ENCODE assay signal across 19 cellular contexts in the genomic region with DNA sequence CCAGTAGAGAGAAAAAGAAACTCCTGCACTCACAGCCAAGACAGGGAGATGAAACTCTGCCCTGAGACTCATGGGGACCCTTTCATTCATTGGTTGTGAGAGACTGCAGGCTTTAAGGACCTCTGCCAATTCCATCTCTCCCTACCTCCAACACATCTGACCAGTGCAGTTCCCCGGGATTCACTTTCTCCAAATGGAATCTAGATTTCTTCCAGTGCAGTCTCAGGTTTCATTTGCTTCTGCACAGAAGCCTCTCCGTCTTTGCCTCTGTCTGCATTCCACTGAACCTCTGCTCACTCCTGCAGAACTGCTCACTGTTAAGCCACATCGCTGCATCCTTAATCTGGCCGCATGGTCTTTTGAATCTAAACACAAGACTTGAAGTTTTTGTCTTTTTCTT. TPM values are rescaled to one million over a fixed set of nuclear protein-coding genes. Genes with fewer than 3 reads are reported as not detected.
"Had no signal": no experiment of that assay in that cellular context is flagged by ENCODE, and none has a peak within 500 bp of the region (broad histone marks: within the 10 kb centered on the region; RNA-seq: fewer than 3 reads in every experiment).

No MANE protein-coding gene starts in this region.

- H3K27ac ChIP-seq: ascending aorta, left lung, tibial artery had no signal

- H3K4me1 ChIP-seq: ascending aorta, left lung had no signal

- DNase-seq: activated CD4-positive, alpha-beta T cell treated with anti-CD3 and anti-CD28 coated beads, Interleukin-2, amount 50 U/mL, for 4 hours; activated naive CD4-positive, alpha-beta T cell treated with Interleukin-2 at 50 U/mL for 16 hours; activated naive CD8-positive, alpha-beta T cell treated with anti-CD3 and anti-CD28 coated beads, Interleukin-2, amount 50 U/mL, for 24 hours; activated T-cell treated with anti-CD3 and anti-CD28 coated beads for 4 hours; left lung; mammary epithelial cell; naive thymus-derived CD4-positive, alpha-beta T cell; nucleus accumbens; posterior cingulate gyrus; retina; stimulated activated CD4-positive, alpha-beta T cell treated with anti-CD3 and anti-CD28 coated beads, Interleukin-15, amount 100 ng/mL, for 24 hours; stimulated activated CD4-positive, alpha-beta T cell treated with anti-CD3 and anti-CD28 coated beads, Interleukin-4, amount 100 ng/mL, for 1 hour; stimulated activated naive CD4-positive, alpha-beta T cell; T-helper 2 cell; tibial artery had no signal

- H3K4me3 ChIP-seq: ascending aorta, left lung, tibial artery had no signal

- H3K27me3 ChIP-seq: ascending aorta, tibial artery had no signal

- H3K36me3 ChIP-seq: ascending aorta, left lung, tibial artery had no signal

- ATAC-seq: activated naive CD8-positive, alpha-beta T cell treated with anti-CD3 and anti-CD28 coated beads, Interleukin-2, amount 50 U/mL, for 24 hours; left lung; naive thymus-derived CD4-positive, alpha-beta T cell had no signal

RNA-seq across cellular contexts. Expression of a gene that starts 24.5 kb away (rescaled TPM):
- total RNA-seq: dermis microvascular lymphatic vessel endothelial cell; mammary epithelial cell; naive thymus-derived CD4-positive, alpha-beta T cell; subcutaneous adipose tissue had no signal
- polyA plus RNA-seq: keratinocyte; mammary epithelial cell; naive thymus-derived CD4-positive, alpha-beta T cell had no signal
